Comparison of ENCODE assay signal across 10 cellular contexts in genomic region chr5:11494340-11494739, GRCh38.
DNase-seq lines count a peak whose midpoint lies in the region; ATAC-seq, FAIRE-seq and TF ChIP-seq lines count a peak whose summit lies in the region.
"Had no signal": no experiment of that assay in that cellular context is flagged by ENCODE, and none has a peak within 500 bp of the region (broad histone marks: within the 10 kb centered on the region; RNA-seq: fewer than 3 reads in every experiment).

No MANE protein-coding gene starts in this region.

- H3K27ac ChIP-seq in C4-2B, result no peak overlapping the region
- H3K27ac ChIP-seq: stomach had no signal

- peak; percentile 90 for FAIRE-seq in islet of Langerhans (lab: Jason Lieb, UNC)

- DNase-seq in HT-29 (ENCODE audit: low spot score) (peak; percentile 7), SW480 (ENCODE audit: low spot score) (peak; percentile 8), GM19240 (ENCODE audit: insufficient read length, low spot score) (no peak), NCI-H2107 treated with DMSO at 0.1 percent for 48 hours (lab: John Stamatoyannopoulos, UW; ENCODE audit: unreplicated experiment) (no peak), NCI-H187 (lab: John Stamatoyannopoulos, UW) (no peak)
- DNase-seq: activated CD4-positive, CD25-positive, alpha-beta regulatory T cell treated with anti-CD3 and anti-CD28 coated beads, Interleukin-2, amount 50 U/mL, for 72 hours; stomach had no signal

- TF ChIP-seq CTCF in C4-2B (conservative IDR thresholded peaks at IDR 0.05), result peak; percentile 49

- ATAC-seq in GM21528 (IDR thresholded peaks at IDR 0.05; ENCODE audit: low FRiP score, unreplicated experiment), result no peak

Comparison
In these comparisons a context has a peak if more than half of its experiments do, and no peak if none do; other contexts are left out.
1. DNase-seq: peak in HT-29 (single experiment) and SW480 (single experiment); none in GM19240 (single experiment), NCI-H2107 treated with DMSO at 0.1 percent for 48 hours (single experiment) and NCI-H187 (0 of 2).